In the genomic region with DNA sequence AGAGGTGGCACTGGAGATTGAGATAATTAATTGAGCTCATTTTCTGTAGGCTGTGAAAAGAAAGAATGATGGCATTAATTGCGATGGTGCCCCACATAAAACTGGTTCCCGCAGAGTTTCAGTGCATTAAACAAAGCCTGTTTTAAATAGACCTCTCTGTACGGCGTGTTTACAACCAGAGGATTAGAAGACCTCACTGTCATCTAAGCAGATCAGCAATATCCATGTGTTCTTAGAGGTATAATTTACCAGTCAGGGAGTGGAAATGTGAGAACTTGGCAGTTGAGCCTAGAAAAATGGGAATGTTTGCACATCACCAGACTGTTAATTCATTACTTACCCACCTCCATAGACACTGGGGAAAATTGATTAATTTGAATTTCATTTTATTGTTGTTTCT, we compare ENCODE assay signal across 21 cellular contexts. TPM values are rescaled to one million over a fixed set of nuclear protein-coding genes. Genes with fewer than 3 reads are reported as not detected.
DNase-seq lines count a peak whose midpoint lies in the region; ATAC-seq and TF ChIP-seq lines count a peak whose summit lies in the region.
"Had no signal": no experiment of that assay in that cellular context is flagged by ENCODE, and none has a peak within 500 bp of the region (broad histone marks: within the 10 kb centered on the region; RNA-seq: fewer than 3 reads in every experiment).

No MANE protein-coding gene starts in this region.

- WGBS in GM23248 (ENCODE audit: low coverage in 1 of 2, low lambda C conversion rate in 2 of 2, missing lambda C conversion rate in 2 of 2), 2 experiments: 98% methylated on average over 4 of the region's 4 CpGs
- 85 to 87% methylated on average over 4 of the region's 4 CpGs for WGBS in sigmoid colon, 2 donors

- 0 out of 2 replicates have a peak overlapping the region, but pooled peaks have one; percentile 13 for H3K4me3 ChIP-seq in GM23248
- H3K4me3 ChIP-seq in sigmoid colon: no peak overlapping the region
- H3K4me3 ChIP-seq: adrenal gland, esophagus squamous epithelium, suprapubic skin had no signal

- H3K36me3 ChIP-seq in GM23248 (ENCODE audit: low read depth): no peaks in the 10 kb centered on the region; the same call in 1 of the 2 replicates
- H3K36me3 ChIP-seq in sigmoid colon: peaks cover 0 to 21% (median 4%) of the 10 kb centered on the region in 4 donors

- H3K27ac ChIP-seq in GM23248: peak overlapping the region; percentile 90
- peak overlapping the region; percentile 39 for H3K27ac ChIP-seq in cingulate gyrus (ENCODE audit: low read depth, low read length)
- peak overlapping the region; percentile 49 to 62 (median 59) for H3K27ac ChIP-seq in sigmoid colon
- H3K27ac ChIP-seq: suprapubic skin had no signal

- no peaks in the 10 kb centered on the region for H3K9me3 ChIP-seq in GM23248 (ENCODE audit: low read depth)
- no peaks in the 10 kb centered on the region for H3K9me3 ChIP-seq in sigmoid colon
- H3K9me3 ChIP-seq: adrenal gland, esophagus squamous epithelium, suprapubic skin had no signal

- no peaks in the 10 kb centered on the region for H3K27me3 ChIP-seq in GM23248 (replicated peaks; ENCODE audit: insufficient read depth)
- no peaks in the 10 kb centered on the region for H3K27me3 ChIP-seq in sigmoid colon
- H3K27me3 ChIP-seq: adrenal gland, esophagus squamous epithelium, suprapubic skin had no signal

- TF ChIP-seq POLR2A in sigmoid colon (IDR thresholded peaks at IDR 0.05): no peak

- no peak for ATAC-seq in HG02973 (IDR thresholded peaks at IDR 0.05; ENCODE audit: unreplicated experiment)
- ATAC-seq: Right ventricle myocardium inferior had no signal

- in situ Hi-C loops in GM23248 (cut with MboI): loop anchor here (10.0 kb wide), 1 partner anchor 47 kb away; no protein-coding TSS in a partner anchor

- H3K4me1 ChIP-seq in GM23248 (ENCODE audit: insufficient read depth) (peaks cover 54% of the 10 kb centered on the region), sigmoid colon (peaks cover 0 to 41% (median 36%) of the 10 kb centered on the region in 4 donors)

- intact Hi-C loops in sigmoid colon (cut with DNase I): no loop called here

- H3F3A ChIP-seq in GM23248 (ENCODE audit: insufficient read depth): peaks cover 61% of the 10 kb centered on the region

- no peak for TF ChIP-seq CTCF in sigmoid colon (IDR thresholded peaks at IDR 0.05)

- H3K79me2 ChIP-seq in GM23248 (ENCODE audit: insufficient read depth): peaks cover 14% of the 10 kb centered on the region

- DNase-seq in GM23248 (no peak), NCI-H69 (lab: John Stamatoyannopoulos, UW) (peak; percentile 98), sigmoid colon (peak; percentile 11), OCI-M2 (lab: John Stamatoyannopoulos, UW; ENCODE audit: unreplicated experiment) (no peak), NCI-H2196 (lab: John Stamatoyannopoulos, UW; ENCODE audit: unreplicated experiment) (no peak)
- DNase-seq: activated CD4-positive, alpha-beta T cell treated with anti-CD3 and anti-CD28 coated beads, Interleukin-2, amount 50 U/mL, for 1 hour; activated CD8-positive, alpha-beta memory T cell treated with anti-CD3 and anti-CD28 coated beads, Interleukin-2, amount 50 U/mL, for 4 hours; activated effector memory CD4-positive, alpha-beta T cell treated with anti-CD3 and anti-CD28 coated beads, Interleukin-2, amount 50 U/mL, for 16 hours; adrenal gland; central memory CD4-positive, alpha-beta T cell; effector CD8-positive, alpha-beta T cell; esophagus squamous epithelium; NCI-H2171 treated with DMSO at 0.1 percent for 48 hours; NK-92 treated with Interleukin-12 subunit alpha and Interleukin-12 subunit beta, amount 100 ng/mL, for 24 hours; stimulated activated CD4-positive, alpha-beta T cell treated with anti-CD3 and anti-CD28 coated beads, Interleukin-12 subunit alpha, Interleukin-12 subunit beta, amount 100 ng/mL, for 4 hours; T-helper 1 cell had no signal

- no peaks in the 10 kb centered on the region for H3K9me2 ChIP-seq in GM23248 (ENCODE audit: insufficient read depth)

- peak overlapping the region; percentile 74 for H3K4me2 ChIP-seq in GM23248 (ENCODE audit: unreplicated experiment)

- H2AFZ ChIP-seq in GM23248: no peak overlapping the region

- TF ChIP-seq EP300 in sigmoid colon (IDR thresholded peaks at IDR 0.05): no peak

- no peaks in the 10 kb centered on the region for H4K20me1 ChIP-seq in GM23248 (ENCODE audit: insufficient read depth)

- H3K9ac ChIP-seq in GM23248: peak overlapping the region; percentile 10; the same call in 1 of the 2 replicates

RNA-seq across cellular contexts. Expression of a gene that starts 16.1 kb away (rescaled TPM):
- total RNA-seq in GM23248 (2014; rRNA removed; shearing (Covaris generic)): 6.7 and 8.6 TPM in 2 replicates
- polyA plus RNA-seq in GM23248 (2016; fragmentation: Nextera tagmentation; extraction: Ambion mirVana) (8.7 and 8.9 TPM in 2 replicates), sigmoid colon (10 to 100 TPM in 1 of 3 donors, 1 to 10 TPM in 2; 4.6 to 13.4 (median 5.4) TPM)
- total RNA-seq in sigmoid colon: 1 to 10 TPM; 3.6 to 8.8 (median 4.8) TPM

RNA-seq across cellular contexts. Expression of a gene that starts 36.8 kb away (rescaled TPM):
- total RNA-seq in GM23248 (2014; rRNA removed; shearing (Covaris generic)): 32.1 and 32.6 TPM in 2 replicates
- 37.9 and 40.3 TPM in 2 replicates for polyA plus RNA-seq in GM23248 (2016; fragmentation: Nextera tagmentation; extraction: Ambion mirVana)
- 10 to 100 TPM; 11.0 to 29.1 (median 16.5) TPM for total RNA-seq in sigmoid colon
- polyA plus RNA-seq in sigmoid colon: 10 to 100 TPM in 2 of 3 donors, 1 to 10 TPM in 1; 8.8 to 15.0 (median 11.4) TPM
- total RNA-seq: mononuclear cell had no signal

RNA-seq across cellular contexts. Expression of a gene that starts 55.8 kb away (rescaled TPM):
- 27.7 and 30.0 TPM in 2 replicates for total RNA-seq in GM23248 (2014; rRNA removed; shearing (Covaris generic))
- polyA plus RNA-seq in GM23248 (2016; fragmentation: Nextera tagmentation; extraction: Ambion mirVana): 51.2 and 54.1 TPM in 2 replicates
- total RNA-seq in sigmoid colon: 10 to 100 TPM; 28.5 to 51.2 (median 40.5) TPM
- 10 to 100 TPM; 13.8 to 25.4 (median 14.1) TPM for polyA plus RNA-seq in sigmoid colon

Comparison
In these comparisons a context has a peak if more than half of its experiments do, and no peak if none do; other contexts are left out.
1. DNase-seq: peak in NCI-H69 (single experiment) and sigmoid colon (single experiment); none in GM23248 (single experiment), OCI-M2 (single experiment) and NCI-H2196 (single experiment).
2. H3K27ac ChIP-seq: peak in every context shown above with its lines; median percentile 90 in GM23248; 59 in sigmoid colon; 39 in cingulate gyrus.